7 cellular contexts compared by ENCODE assay signal in the genomic region with DNA sequence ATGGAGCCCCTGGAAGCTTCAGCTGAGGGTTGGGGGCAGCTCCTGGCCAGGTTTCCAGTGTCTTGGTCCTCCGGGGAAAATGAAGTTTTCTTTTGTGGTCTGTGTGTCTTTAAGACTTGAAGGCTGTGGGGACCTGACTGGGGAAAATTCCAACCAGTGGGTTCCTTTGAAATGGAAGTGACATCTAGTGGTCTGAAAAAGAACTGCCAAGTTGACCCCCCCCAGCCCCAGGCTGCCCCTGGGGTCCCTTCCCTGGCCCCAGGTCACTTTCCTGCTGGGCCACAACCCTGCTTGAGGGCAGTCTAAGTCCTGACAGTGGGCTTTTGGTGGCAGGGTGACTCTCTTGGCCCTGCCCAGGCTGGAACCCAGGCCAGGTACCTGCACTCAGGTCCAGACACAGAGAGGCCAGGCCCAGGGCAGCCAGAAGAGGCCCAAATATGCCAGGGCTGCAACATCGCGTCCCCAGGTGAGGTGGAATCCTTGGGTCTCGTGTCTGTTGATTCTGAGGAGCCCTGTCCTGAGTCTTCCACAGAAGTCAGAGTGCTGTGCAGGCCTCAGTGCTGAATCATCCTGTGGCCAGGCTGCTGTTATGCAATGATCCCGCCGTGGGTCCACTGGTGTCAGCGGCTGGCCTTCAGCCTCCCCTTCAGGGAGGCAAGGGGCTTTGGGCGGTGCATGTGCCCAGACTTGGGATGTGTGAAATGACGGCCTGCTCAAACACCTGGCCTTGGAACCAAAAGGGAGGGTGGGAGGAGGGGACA.
DNase-seq lines count a peak whose midpoint lies in the region; ATAC-seq and TF ChIP-seq lines count a peak whose summit lies in the region.

No MANE protein-coding gene starts in this region.

- WGBS in adrenal gland, 4 donors, result 20 to 38% (median 25%) methylated on average over 5 to 9 of the region's 9 CpGs
- WGBS in tibial nerve, 2 donors, result 51 to 60% methylated on average over 6 to 9 of the region's 9 CpGs

- H3K9me3 ChIP-seq in adrenal gland (replicated peaks in 1 of 3) (no peaks in the 10 kb centered on the region), tibial nerve (no peaks in the 10 kb centered on the region)

- H3K27me3 ChIP-seq in adrenal gland (no peaks in the 10 kb centered on the region), tibial nerve (no peaks in the 10 kb centered on the region)

- H3K27ac ChIP-seq in adrenal gland, result peak overlapping the region in 4 of 5 donors; percentile 58 to 89 (median 79)
- no peak overlapping the region for H3K27ac ChIP-seq in tibial nerve

- no peak for ATAC-seq in HG03460 (IDR thresholded peaks at IDR 0.05; ENCODE audit: unreplicated experiment)

- DNase-seq in GF-D8 (lab: John Stamatoyannopoulos, UW) (peak; percentile 30), adrenal gland (peak; percentile 73 to 90 (median 86)), iris pigment epithelial cell (ENCODE audit: low read depth) (peak; percentile 88), tibial nerve (ENCODE audit: low spot score in 2 of 2) (peak; percentile 28), hypothalamus (lab: John Stamatoyannopoulos, UW) (no peak)

- H3K36me3 ChIP-seq in adrenal gland (replicated peaks in 1 of 2), result no peaks in the 10 kb centered on the region
- no peaks in the 10 kb centered on the region for H3K36me3 ChIP-seq in tibial nerve

- TF ChIP-seq EP300 in tibial nerve (IDR thresholded peaks at IDR 0.05), result no peak

- H3K4me1 ChIP-seq in adrenal gland (replicated peaks in 1 of 2) (peaks cover 9 to 20% of the 10 kb centered on the region in 2 donors), tibial nerve (peaks cover 0 to 6% (median 0%) of the 10 kb centered on the region in 4 donors)

- TF ChIP-seq POLR2A in adrenal gland (IDR thresholded peaks at IDR 0.05), result peak in 1 of 2 donors; percentile 64
- TF ChIP-seq POLR2A in tibial nerve (IDR thresholded peaks at IDR 0.05), result no peak

- intact Hi-C loops in adrenal gland (cut with DNase I), result loop anchor here in 1 of 2 donors (5.0 kb wide), 1 partner anchor 66 kb away; the partner anchor contains the start of gene VEGFA

- H3K4me3 ChIP-seq in adrenal gland (no peak overlapping the region), tibial nerve (no peak overlapping the region)

- TF ChIP-seq CTCF in LNCAP (IDR thresholded peaks at IDR 0.05) (peak; percentile 37), adrenal gland (IDR thresholded peaks at IDR 0.05) (peak; percentile 39 to 76 (median 62)), tibial nerve (IDR thresholded peaks at IDR 0.05) (peak in 4 of 5 experiments; percentile 23 to 50 (median 30))

Comparison
In these comparisons a context has a peak if more than half of its experiments do, and no peak if none do; other contexts are left out.
1. DNase-seq: peak in GF-D8 (single experiment), adrenal gland (7 of 7), iris pigment epithelial cell (single experiment) and tibial nerve (2 of 2); none in hypothalamus (0 of 51).
2. H3K27ac ChIP-seq: peak in adrenal gland (4 of 5); none in tibial nerve (0 of 4).
3. Peak in every context shown above with its lines, with median percentiles within 50 percentile points of each other: CTCF ChIP-seq.